In genomic region chr12:133174901-133175300, GRCh38 we compare ENCODE assay signal across 1 cellular context.
"Had no signal": no experiment of that assay in that cellular context is flagged by ENCODE, and none has a peak within 500 bp of the region (broad histone marks: within the 10 kb centered on the region; RNA-seq: fewer than 3 reads in every experiment).

No MANE protein-coding gene starts in this region.

- ATAC-seq: GM12878 had no signal

- H3K4me3 ChIP-seq: GM12878 had no signal
